Comparison of ENCODE assay signal across 9 cellular contexts in genomic region chr11:102341844-102342318, GRCh38. TPM values are rescaled to one million over a fixed set of nuclear protein-coding genes. Genes with fewer than 3 reads are reported as not detected.
DNase-seq lines count a peak whose midpoint lies in the region; ATAC-seq, FAIRE-seq and TF ChIP-seq lines count a peak whose summit lies in the region.
"Had no signal": no experiment of that assay in that cellular context is flagged by ENCODE, and none has a peak within 500 bp of the region (broad histone marks: within the 10 kb centered on the region; RNA-seq: fewer than 3 reads in every experiment).

No MANE protein-coding gene starts in this region.

- H3K4ac ChIP-seq in H1 (replicated peaks; ENCODE audit: insufficient read length, low read depth, low read length) (no peak overlapping the region), mesendoderm (ENCODE audit: low read depth, low read length) (no peak overlapping the region)

- no peak for TF ChIP-seq EP300 in H1 (IDR thresholded peaks at IDR 0.05; ENCODE audit: borderline replicate concordance in 1 of 2, low read depth in 2 of 2, low read length in 2 of 2)

- no peaks in the 10 kb centered on the region for H3K9me3 Mint-ChIP-seq in CD4-positive, CD25-positive, alpha-beta regulatory T cell
- no peaks in the 10 kb centered on the region for H3K9me3 Mint-ChIP-seq in activated CD8-positive, alpha-beta T cell treated with anti-CD3 and anti-CD28 coated beads, Interleukin-2, amount 10 ng/mL, durations not matched to agents 7 days and 5 days (ENCODE audit: insufficient read depth)
- no peaks in the 10 kb centered on the region for H3K9me3 Mint-ChIP-seq in stimulated activated naive B cell treated with anti-CD40 and anti-IgM and Interleukin-4, amounts not matched to agents 10 μg/mL and 1 μg/mL and 100 μg/mL, for 72 hours
- H3K9me3 Mint-ChIP-seq: T-helper 1 cell treated with Interleukin-12 subunit alpha and Interleukin-12 subunit beta and Interleukin-4 antibody, amounts not matched to agents 30 μg/mL and 1 μg/mL, for 36 hours had no signal

- H2BK12ac ChIP-seq in H1 (ENCODE audit: low read depth, low read length), result no peak overlapping the region

- H4K91ac ChIP-seq in H1 (replicated peaks; ENCODE audit: insufficient read length, low read length), result no peak overlapping the region

- H3K14ac ChIP-seq in H1 (ENCODE audit: insufficient read length), result no peak overlapping the region

- peak; percentile 89 to 91 for TF ChIP-seq RAD21 in H1 (IDR thresholded peaks at IDR 0.05 in 1 of 2, conservative IDR thresholded peaks at IDR 0.05 in 1 of 2; ENCODE audit: low read depth in 2 of 2, low read length in 2 of 2)

- H4K8ac ChIP-seq in H1 (ENCODE audit: extremely low read depth, insufficient read depth, low read length) (no peak overlapping the region), mesendoderm (ENCODE audit: low read depth, low read length) (no peak overlapping the region)

- H3K27me3 Mint-ChIP-seq in CD4-positive, CD25-positive, alpha-beta regulatory T cell, result no peaks in the 10 kb centered on the region
- no peaks in the 10 kb centered on the region for H3K27me3 Mint-ChIP-seq in activated CD8-positive, alpha-beta T cell treated with anti-CD3 and anti-CD28 coated beads, Interleukin-2, amount 10 ng/mL, durations not matched to agents 7 days and 5 days (ENCODE audit: low read depth)
- no peaks in the 10 kb centered on the region for H3K27me3 Mint-ChIP-seq in stimulated activated naive B cell treated with anti-CD40 and anti-IgM and Interleukin-4, amounts not matched to agents 10 μg/mL and 1 μg/mL and 100 μg/mL, for 72 hours

- H3K79me2 ChIP-seq in H1 (ENCODE audit: control insufficient read depth in 1 of 2, insufficient read depth in 2 of 2, low read length in 2 of 2), result no peaks in the 10 kb centered on the region
- no peaks in the 10 kb centered on the region for H3K79me2 ChIP-seq in mesendoderm (ENCODE audit: control insufficient read depth, insufficient read depth, low read length)

- H4K5ac ChIP-seq in H1 (ENCODE audit: insufficient read length, low read depth, low read length) (no peak overlapping the region), mesendoderm (ENCODE audit: low read length) (no peak overlapping the region)

- FAIRE-seq in H1 (lab: Jason Lieb, UNC), result peak; percentile 99

- no peak overlapping the region for H2BK5ac ChIP-seq in H1 (ENCODE audit: low read depth, low read length)
- H2BK5ac ChIP-seq in mesendoderm (ENCODE audit: low read length), result no peak overlapping the region

- H3K4me2 ChIP-seq in H1 (ENCODE audit: insufficient read depth in 1 of 2, low read depth in 2 of 2, low read length in 2 of 2) (no peak overlapping the region), mesendoderm (ENCODE audit: low read length) (no peak overlapping the region)

- no peaks in the 10 kb centered on the region for H3K9me3 ChIP-seq in CD4-positive, CD25-positive, alpha-beta regulatory T cell (ENCODE audit: control insufficient read depth in 2 of 2, low read length in 2 of 2)
- H3K9me3 ChIP-seq in H1 (ENCODE audit: insufficient read depth in 2 of 2, low read depth in 1 of 2, low read length in 1 of 2), result no peaks in the 10 kb centered on the region

- no peaks in the 10 kb centered on the region; the same call in none of the 2 replicates for H3K23me2 ChIP-seq in H1 (ENCODE audit: low read depth, low read length)

- peaks cover 15 to 45% (median 38%) of the 10 kb centered on the region in 4 donors for H3K4me1 Mint-ChIP-seq in CD4-positive, CD25-positive, alpha-beta regulatory T cell
- peaks cover 21% of the 10 kb centered on the region for H3K4me1 Mint-ChIP-seq in activated CD8-positive, alpha-beta T cell treated with anti-CD3 and anti-CD28 coated beads, Interleukin-2, amount 10 ng/mL, durations not matched to agents 7 days and 5 days (ENCODE audit: low read depth)
- H3K4me1 Mint-ChIP-seq in stimulated activated naive B cell treated with anti-CD40 and anti-IgM and Interleukin-4, amounts not matched to agents 10 μg/mL and 1 μg/mL and 100 μg/mL, for 72 hours, result peaks cover 30 to 33% of the 10 kb centered on the region in 2 donors

- ATAC-seq in CD4-positive, CD25-positive, alpha-beta regulatory T cell (ENCODE audit: low read depth in 2 of 2), result peak; percentile 59 to 68
- ATAC-seq in GM19372 (IDR thresholded peaks at IDR 0.05; ENCODE audit: low read depth, unreplicated experiment) (peak; percentile 49), HG03571 (IDR thresholded peaks at IDR 0.05; ENCODE audit: unreplicated experiment) (peak; percentile 36)
- peak; percentile 69 for ATAC-seq in activated CD8-positive, alpha-beta T cell treated with anti-CD3 and anti-CD28 coated beads, Interleukin-2, amount 10 ng/mL, durations not matched to agents 7 days and 5 days
- peak; percentile 45 to 65 for ATAC-seq in stimulated activated naive B cell treated with anti-CD40 and anti-IgM and Interleukin-4, amounts not matched to agents 10 μg/mL and 1 μg/mL and 100 μg/mL, for 72 hours (replicated peaks)

- H3K9ac ChIP-seq in H1 (replicated peaks in 1 of 4; ENCODE audit: extremely low read depth in 1 of 4, low read depth in 3 of 4, low read length in 3 of 4) (no peak overlapping the region), mesendoderm (ENCODE audit: low read length) (no peak overlapping the region)

- H4K20me1 ChIP-seq in H1 (replicated peaks in 1 of 2; ENCODE audit: control insufficient read depth in 1 of 2, insufficient read depth in 2 of 2, low read length in 2 of 2), result no peaks in the 10 kb centered on the region

- WGBS in H1 (ENCODE audit: extremely low coverage in 1 of 2, insufficient coverage in 1 of 2, insufficient read length in 1 of 2, insufficient replicate concordance in 2 of 2, low coverage in 1 of 2, low lambda C conversion rate in 2 of 2, missing lambda C conversion rate in 1 of 2), 2 experiments, result 92% methylated on average over 1 of the region's 1 CpG; no CpG with 5 or more reads in 1 of the 2 experiments
- WGBS in mesendoderm (ENCODE audit: extremely low coverage, insufficient coverage, low lambda C conversion rate), result no CpG with 5 or more reads among the region's 1 CpG

- H2AK5ac ChIP-seq in H1 (ENCODE audit: low read depth, low read length) (no peak overlapping the region), mesendoderm (ENCODE audit: low read length) (no peak overlapping the region)

- H3K23ac ChIP-seq in H1 (ENCODE audit: insufficient read length) (no peak overlapping the region), mesendoderm (ENCODE audit: low read length) (no peak overlapping the region)

- peaks cover 15% of the 10 kb centered on the region for H3K36me3 Mint-ChIP-seq in CD4-positive, CD25-positive, alpha-beta regulatory T cell
- peaks cover 2% of the 10 kb centered on the region for H3K36me3 Mint-ChIP-seq in activated CD8-positive, alpha-beta T cell treated with anti-CD3 and anti-CD28 coated beads, Interleukin-2, amount 10 ng/mL, durations not matched to agents 7 days and 5 days (ENCODE audit: low read depth)
- H3K36me3 Mint-ChIP-seq in stimulated activated naive B cell treated with anti-CD40 and anti-IgM and Interleukin-4, amounts not matched to agents 10 μg/mL and 1 μg/mL and 100 μg/mL, for 72 hours, result peaks cover 6 to 25% of the 10 kb centered on the region in 2 donors

- H3K4me1 ChIP-seq in CD4-positive, CD25-positive, alpha-beta regulatory T cell (ENCODE audit: control insufficient read depth, insufficient read depth, low read length, poor library complexity, severe bottlenecking), result peaks cover 16% of the 10 kb centered on the region
- peaks cover 0 to 4% (median 1%) of the 10 kb centered on the region in 4 experiments; a peak in 2 of 7 replicates for H3K4me1 ChIP-seq in H1 (replicated peaks in 1 of 4; ENCODE audit: control insufficient read depth in 3 of 4, insufficient read depth in 4 of 4, low read length in 3 of 4)
- H3K4me1 ChIP-seq in mesendoderm (ENCODE audit: control insufficient read depth, low read depth, low read length), result peaks cover 2% of the 10 kb centered on the region

- H2AFZ ChIP-seq in H1 (ENCODE audit: low read length), result peak overlapping the region; percentile 47; the same call in 1 of the 2 replicates

- no peak for TF ChIP-seq POLR2A in H1 (IDR thresholded peaks at IDR 0.05; ENCODE audit: control extremely low read depth in 1 of 2, low read depth in 2 of 2, low read length in 2 of 2)

- H2BK120ac ChIP-seq in H1 (replicated peaks; ENCODE audit: low read depth, low read length) (no peak overlapping the region), mesendoderm (ENCODE audit: low read depth, low read length) (no peak overlapping the region)

- no peak overlapping the region for H3K56ac ChIP-seq in H1 (replicated peaks; ENCODE audit: insufficient read length, low read depth, low read length)
- no peak overlapping the region for H3K56ac ChIP-seq in mesendoderm (ENCODE audit: low read length)

- peak overlapping the region; percentile 56 for H3K27ac ChIP-seq in CD4-positive, CD25-positive, alpha-beta regulatory T cell (ENCODE audit: insufficient read depth, low read length, poor library complexity, severe bottlenecking)
- H3K27ac ChIP-seq in H1 (ENCODE audit: low read depth, low read length) (no peak overlapping the region), mesendoderm (ENCODE audit: low read depth, low read length) (no peak overlapping the region)

- H3K4me3 ChIP-seq in CD4-positive, CD25-positive, alpha-beta regulatory T cell (ENCODE audit: low read depth, low read length), result no peak overlapping the region
- H3K4me3 ChIP-seq in H1 (ENCODE audit: extremely low read depth in 1 of 4, insufficient read depth in 2 of 4, low read depth in 3 of 4, low read length in 4 of 4) (no peak overlapping the region), mesendoderm (ENCODE audit: low read length) (no peak overlapping the region)

- H3K18ac ChIP-seq in H1 (ENCODE audit: extremely low read depth, low read length), result no peak overlapping the region
- H3K18ac ChIP-seq in mesendoderm (ENCODE audit: low read length), result no peak overlapping the region

- peak; percentile 60 to 88 (median 76) for DNase-seq in CD4-positive, CD25-positive, alpha-beta regulatory T cell
- DNase-seq in NCI-H82 treated with DMSO at 0.1 percent for 48 hours (lab: John Stamatoyannopoulos, UW; ENCODE audit: unreplicated experiment) (peak; percentile 4), H1 (ENCODE audit: low read depth in 1 of 2, low spot score in 2 of 2) (peak in 1 of 2 experiments; percentile 75), mesendoderm (peak; percentile 93)
- peak; percentile 86 for DNase-seq in activated CD8-positive, alpha-beta T cell treated with anti-CD3 and anti-CD28 coated beads, Interleukin-2, amount 10 ng/mL, durations not matched to agents 7 days and 5 days
- peak; percentile 64 for DNase-seq in stimulated activated naive B cell treated with anti-CD40 and anti-IgM and Interleukin-4, amounts not matched to agents 10 μg/mL and 1 μg/mL and 100 μg/mL, for 72 hours

- H3K4me3 Mint-ChIP-seq in CD4-positive, CD25-positive, alpha-beta regulatory T cell, result peak overlapping the region in 2 of 4 donors; percentile 27 to 55
- no peak overlapping the region for H3K4me3 Mint-ChIP-seq in activated CD8-positive, alpha-beta T cell treated with anti-CD3 and anti-CD28 coated beads, Interleukin-2, amount 10 ng/mL, durations not matched to agents 7 days and 5 days
- no peak overlapping the region for H3K4me3 Mint-ChIP-seq in stimulated activated naive B cell treated with anti-CD40 and anti-IgM and Interleukin-4, amounts not matched to agents 10 μg/mL and 1 μg/mL and 100 μg/mL, for 72 hours
- H3K4me3 Mint-ChIP-seq: T-helper 1 cell treated with Interleukin-12 subunit alpha and Interleukin-12 subunit beta and Interleukin-4 antibody, amounts not matched to agents 30 μg/mL and 1 μg/mL, for 36 hours had no signal

- no peaks in the 10 kb centered on the region for H3K27me3 ChIP-seq in CD4-positive, CD25-positive, alpha-beta regulatory T cell (ENCODE audit: control insufficient read depth, insufficient read depth, low read length)
- H3K27me3 ChIP-seq in H1 (replicated peaks in 1 of 4; ENCODE audit: control insufficient read depth in 3 of 4, extremely low read depth in 1 of 4, insufficient read depth in 3 of 4, low read length in 3 of 4), result no peaks in the 10 kb centered on the region
- no peaks in the 10 kb centered on the region for H3K27me3 ChIP-seq in mesendoderm (ENCODE audit: insufficient read depth, low read length, poor library complexity)

- CTCF ChIA-PET in activated CD8-positive, alpha-beta T cell treated with anti-CD3 and anti-CD28 coated beads, Interleukin-2, amount 10 ng/mL, durations not matched to agents 7 days and 5 days (lab: Charles Lee), result interaction anchor here (0.7 to 6.3 kb wide), 62 partner anchors 8 to 335 kb away, joined by 3 to 157 read pairs (median 6); partner anchors contain the start of gene BIRC3
- CTCF ChIA-PET in H1 (lab: Charles Lee; ENCODE audit: partially characterized antibody), result interaction anchor here (0.6 to 3.0 kb wide), 61 partner anchors 9 to 666 kb away, joined by 3 to 34 read pairs (median 4); partner anchors contain the start of gene CFAP300

- POLR2A ChIA-PET in activated CD8-positive, alpha-beta T cell treated with anti-CD3 and anti-CD28 coated beads, Interleukin-2, amount 10 ng/mL, durations not matched to agents 7 days and 5 days (lab: Charles Lee), result interaction anchor here (0.7 to 1.5 kb wide), 3 partner anchors 23 to 154 kb away, joined by 3 to 6 read pairs (median 4); no protein-coding TSS in a partner anchor
- POLR2A ChIA-PET in H1 (lab: Charles Lee; ENCODE audit: partially characterized antibody), result interaction anchor here (0.6 to 0.8 kb wide), 4 partner anchors 21 to 111 kb away, joined by 3 to 4 read pairs (median 3); partner anchors contain the start of gene TMEM123

- H2BK15ac ChIP-seq in H1 (ENCODE audit: low read length) (no peak overlapping the region), mesendoderm (replicated peaks; ENCODE audit: low read depth) (no peak overlapping the region)

- peak overlapping the region; percentile 39 to 97 (median 59) for H3K27ac Mint-ChIP-seq in CD4-positive, CD25-positive, alpha-beta regulatory T cell
- no peak overlapping the region for H3K27ac Mint-ChIP-seq in activated CD8-positive, alpha-beta T cell treated with anti-CD3 and anti-CD28 coated beads, Interleukin-2, amount 10 ng/mL, durations not matched to agents 7 days and 5 days
- H3K27ac Mint-ChIP-seq in stimulated activated naive B cell treated with anti-CD40 and anti-IgM and Interleukin-4, amounts not matched to agents 10 μg/mL and 1 μg/mL and 100 μg/mL, for 72 hours, result peak overlapping the region; percentile 80
- H3K27ac Mint-ChIP-seq: T-helper 1 cell treated with Interleukin-12 subunit alpha and Interleukin-12 subunit beta and Interleukin-4 antibody, amounts not matched to agents 30 μg/mL and 1 μg/mL, for 36 hours had no signal

- no peaks in the 10 kb centered on the region for H3K79me1 ChIP-seq in H1 (ENCODE audit: low read depth, low read length)
- no peaks in the 10 kb centered on the region for H3K79me1 ChIP-seq in mesendoderm (ENCODE audit: low read length)

- peaks cover 23% of the 10 kb centered on the region for H3K36me3 ChIP-seq in CD4-positive, CD25-positive, alpha-beta regulatory T cell (ENCODE audit: control insufficient read depth, insufficient read depth, low read length)
- H3K36me3 ChIP-seq in H1 (ENCODE audit: control insufficient read depth in 2 of 4, insufficient read depth in 4 of 4, low read length in 3 of 4), result no peaks in the 10 kb centered on the region
- H3K36me3 ChIP-seq in mesendoderm (ENCODE audit: control insufficient read depth, insufficient read depth, low read length), result no peaks in the 10 kb centered on the region

- no peak overlapping the region for H2BK20ac ChIP-seq in H1 (ENCODE audit: low read length)

- peak; percentile 35 to 92 (median 81) for TF ChIP-seq CTCF in H1 (IDR thresholded peaks at IDR 0.05; ENCODE audit: control extremely low read depth in 1 of 3, insufficient read depth in 1 of 3, low read depth in 1 of 3, low read length in 3 of 3)

RNA-seq across cellular contexts. Expression of gene BIRC2, which starts 5.1 kb away (rescaled TPM):
- 105 TPM for total RNA-seq in CD4-positive, CD25-positive, alpha-beta regulatory T cell
- polyA plus RNA-seq in CD4-positive, CD25-positive, alpha-beta regulatory T cell, result 10 to 100 TPM; 33.0 to 48.3 (median 44.9) TPM
- total RNA-seq in activated CD8-positive, alpha-beta T cell treated with anti-CD3 and anti-CD28 coated beads, Interleukin-2, amount 10 ng/mL, durations not matched to agents 7 days and 5 days, result 10 to 100 TPM; 28.3 to 30.4 TPM
- 22.3 and 24.7 TPM in 2 replicates for total RNA-seq in H1 (2021; fragmentation: NEBNext Ultra II Directional; extraction: Animal tissue kit (Norgen Biotek cat#: 25700))
- polyA plus RNA-seq in H1 (2011; rRNA removed), result 12.4 and 18.4 TPM in 2 replicates
- 16.2 TPM for polyA plus RNA-seq in H1 (2011; cell fraction: cytosol; rRNA removed)
- polyA plus RNA-seq in H1 (2011; cell fraction: nucleus; rRNA removed), result 12.5 TPM
- polyA plus RNA-seq in H1 (2012, experiment 1 of 2), result 12.4 to 23.2 TPM (median 15.9 TPM) in 4 replicates
- polyA plus RNA-seq in H1 (2012, experiment 2 of 2), result 0.76 TPM
- 17.7 TPM for polyA plus RNA-seq in H1 (2013, experiment 1 of 2)
- 17.6 TPM for polyA plus RNA-seq in H1 (2013, experiment 2 of 2)
- 24.9 and 44.4 TPM in 2 replicates for polyA minus RNA-seq in H1 (2011; rRNA and poly(A)+ RNA removed)
- polyA minus RNA-seq in H1 (2011; cell fraction: cytosol; rRNA and poly(A)+ RNA removed), result 8.4 TPM
- polyA minus RNA-seq in H1 (2011; cell fraction: nucleus; rRNA and poly(A)+ RNA removed), result 45.5 TPM
- polyA plus RNA-seq in mesendoderm (2013, experiment 1 of 2), result 24.1 TPM
- 23.9 TPM for polyA plus RNA-seq in mesendoderm (2013, experiment 2 of 2)

RNA-seq across cellular contexts. Expression of gene BIRC3, which starts 24.6 kb away (rescaled TPM):
- total RNA-seq in CD4-positive, CD25-positive, alpha-beta regulatory T cell, result 239 TPM
- 100 to 1,000 TPM; 107 to 151 (median 118) TPM for polyA plus RNA-seq in CD4-positive, CD25-positive, alpha-beta regulatory T cell
- total RNA-seq in activated CD8-positive, alpha-beta T cell treated with anti-CD3 and anti-CD28 coated beads, Interleukin-2, amount 10 ng/mL, durations not matched to agents 7 days and 5 days, result 10 to 100 TPM; 12.9 to 14.5 TPM
- total RNA-seq in H1 (2021; fragmentation: NEBNext Ultra II Directional; extraction: Animal tissue kit (Norgen Biotek cat#: 25700)), result 0.15 and 0.20 TPM in 2 replicates
- polyA plus RNA-seq in H1 (2011; rRNA removed), result 0.02 and 0.08 TPM in 2 replicates
- 0.08 TPM for polyA plus RNA-seq in H1 (2011; cell fraction: cytosol; rRNA removed)
- 0.06 TPM for polyA plus RNA-seq in H1 (2011; cell fraction: nucleus; rRNA removed)
- 0.04 to 0.40 TPM (median 0.11 TPM) in 3 of 4 replicates, not detected in the other for polyA plus RNA-seq in H1 (2012, experiment 1 of 2)
- polyA plus RNA-seq in H1 (2012, experiment 2 of 2), result not detected
- 0.08 TPM for polyA plus RNA-seq in H1 (2013, experiment 1 of 2)
- polyA plus RNA-seq in H1 (2013, experiment 2 of 2), result 0.06 TPM
- polyA minus RNA-seq in H1 (2011; rRNA and poly(A)+ RNA removed), result 0.13 and 0.15 TPM in 2 replicates
- polyA minus RNA-seq in H1 (2011; cell fraction: cytosol; rRNA and poly(A)+ RNA removed), result not detected
- polyA minus RNA-seq in H1 (2011; cell fraction: nucleus; rRNA and poly(A)+ RNA removed), result 0.20 TPM
- 0.06 TPM for polyA plus RNA-seq in mesendoderm (2013, experiment 1 of 2)
- 0.06 TPM for polyA plus RNA-seq in mesendoderm (2013, experiment 2 of 2)

Comparison
In these comparisons a context has a peak if more than half of its experiments do, and no peak if none do; other contexts are left out.
1. RNA of gene BIRC3, which starts 24.6 kb away (total RNA-seq): 239 TPM in CD4-positive, CD25-positive, alpha-beta regulatory T cell (single experiment); 12.9 to 14.5 TPM in activated CD8-positive, alpha-beta T cell treated with anti-CD3 and anti-CD28 coated beads, Interleukin-2, amount 10 ng/mL, durations not matched to agents 7 days and 5 days and 0.15 to 0.20 TPM in H1; every median in the first group is over 10 times any median in the second.
2. Peak in every context shown above with its lines, with median percentiles within 50 percentile points of each other: ATAC-seq.